Comparison of ENCODE assay signal across 12 cellular contexts in the genomic region with DNA sequence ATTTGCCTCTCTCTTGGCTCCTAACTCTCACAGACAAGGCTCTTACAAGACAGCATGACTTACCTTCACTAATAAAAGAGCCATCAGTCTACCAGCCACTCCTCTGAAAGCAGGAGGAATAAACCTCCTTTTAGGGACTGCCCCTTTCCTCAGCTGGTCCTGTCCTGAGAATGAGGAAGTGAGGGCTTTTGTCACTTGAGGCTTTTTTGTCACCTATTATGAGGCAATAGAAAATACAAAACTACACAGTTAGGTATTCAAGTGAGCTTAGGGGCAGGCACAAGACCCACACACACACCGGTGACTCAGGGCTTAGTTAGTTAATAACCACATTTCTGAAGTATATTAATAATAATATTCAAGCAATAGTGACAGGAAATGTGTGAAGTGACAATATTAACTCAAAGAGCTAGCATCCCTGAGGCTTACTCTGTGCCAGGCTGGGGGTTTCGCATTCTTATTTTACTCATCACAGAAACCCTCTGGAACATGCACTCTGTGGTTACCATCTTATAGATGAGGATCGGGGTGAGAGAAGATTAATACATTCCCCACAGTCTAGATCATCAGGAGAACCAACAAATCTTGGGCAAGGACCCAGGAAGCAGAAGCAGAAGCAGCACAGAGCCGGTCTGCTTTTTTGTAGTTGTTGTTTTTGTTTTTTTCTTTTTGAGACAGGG.
A peak's percentile ranks its signal among the peaks of the same experiment; 100 is the strongest.
DNase-seq lines count a peak whose midpoint lies in the region; ATAC-seq, FAIRE-seq and TF ChIP-seq lines count a peak whose summit lies in the region.
"Had no signal": no experiment of that assay in that cellular context is flagged by ENCODE, and none has a peak within 500 bp of the region (broad histone marks: within the 10 kb centered on the region; RNA-seq: fewer than 3 reads in every experiment).

No MANE protein-coding gene starts in this region.

- no peaks in the 10 kb centered on the region for H3K36me3 ChIP-seq in vagina
- H3K36me3 ChIP-seq: gastrocnemius medialis had no signal

- peak overlapping the region; percentile 60 for H3K4me3 Mint-ChIP-seq in Calu3 (ENCODE audit: low read depth, unreplicated experiment)
- no peak overlapping the region for H3K4me3 Mint-ChIP-seq in glutamatergic neuron (ENCODE audit: unreplicated experiment)
- H3K4me3 Mint-ChIP-seq: activated naive CD8-positive, alpha-beta T cell had no signal

- no peaks in the 10 kb centered on the region for H3K36me3 Mint-ChIP-seq in Calu3 (ENCODE audit: insufficient read depth, unreplicated experiment)
- H3K36me3 Mint-ChIP-seq in glutamatergic neuron (ENCODE audit: unreplicated experiment), result no peaks in the 10 kb centered on the region
- H3K36me3 Mint-ChIP-seq: activated naive CD8-positive, alpha-beta T cell had no signal

- H3K9me3 ChIP-seq in vagina, result no peaks in the 10 kb centered on the region
- H3K9me3 ChIP-seq: Caco-2, gastrocnemius medialis had no signal

- no peak overlapping the region for H3K4me3 ChIP-seq in vagina
- H3K4me3 ChIP-seq: gastrocnemius medialis had no signal

- ATAC-seq in HG02642 (IDR thresholded peaks at IDR 0.05; ENCODE audit: poor library complexity, unreplicated experiment), result peak; percentile 59
- no peak for ATAC-seq in HG02884 (IDR thresholded peaks at IDR 0.05; ENCODE audit: unreplicated experiment)
- ATAC-seq: gastrocnemius medialis had no signal

- no peaks in the 10 kb centered on the region for H3K4me1 ChIP-seq in vagina
- H3K4me1 ChIP-seq: Caco-2, gastrocnemius medialis had no signal

- FAIRE-seq in RCC 7860 (lab: Jason Lieb, UNC), result peak; percentile 92

- TF ChIP-seq CTCF in Calu3 (IDR thresholded peaks at IDR 0.05; ENCODE audit: unreplicated experiment) (no peak), glutamatergic neuron (IDR thresholded peaks at IDR 0.05; ENCODE audit: partially characterized antibody, unreplicated experiment) (no peak), vagina (IDR thresholded peaks at IDR 0.05) (no peak)

- H3K4me1 Mint-ChIP-seq in Calu3 (ENCODE audit: low read depth, unreplicated experiment) (peaks cover 10% of the 10 kb centered on the region), glutamatergic neuron (ENCODE audit: low read depth, unreplicated experiment) (peaks cover 62% of the 10 kb centered on the region)

- H3K27me3 Mint-ChIP-seq in Calu3 (ENCODE audit: unreplicated experiment) (no peaks in the 10 kb centered on the region), glutamatergic neuron (ENCODE audit: unreplicated experiment) (peaks cover 5% of the 10 kb centered on the region)
- H3K27me3 Mint-ChIP-seq: activated naive CD8-positive, alpha-beta T cell had no signal

- BruUV-seq in Calu3 (replicated peaks; lab: Mats Ljungman, UMichigan), result no TSS peak

- DNase-seq in Calu3 (peak; percentile 26), RCC 7860 (ENCODE audit: low spot score) (peak; percentile 94), glutamatergic neuron (no peak), vagina (ENCODE audit: extremely low spot score in 2 of 2) (no peak), COLO668 (lab: John Stamatoyannopoulos, UW; ENCODE audit: unreplicated experiment) (no peak)
- no peak for DNase-seq in stimulated activated naive CD4-positive, alpha-beta T cell treated with Interleukin-2 at 50 U/mL for 16 hours (lab: John Stamatoyannopoulos, UW)
- DNase-seq: Caco-2, gastrocnemius medialis, NCI-H774 had no signal

- H3K27ac Mint-ChIP-seq in Calu3 (ENCODE audit: unreplicated experiment) (peak overlapping the region; percentile 72), glutamatergic neuron (ENCODE audit: unreplicated experiment) (peak overlapping the region; percentile 95)
- H3K27ac Mint-ChIP-seq: activated naive CD8-positive, alpha-beta T cell had no signal

- CTCF ChIA-PET in Calu3 (lab: Charles Lee), result interaction anchor here (0.6 to 0.9 kb wide), 2 partner anchors 94 to 1131 kb away, joined by 3 read pairs; no protein-coding TSS in a partner anchor

- intact Hi-C loops in Calu3 (cut with micrococcal nuclease; ENCODE audit: unreplicated experiment), result loop anchor here (10.0 kb wide), 1 partner anchor 71 kb away; no protein-coding TSS in a partner anchor
- intact Hi-C loops in vagina (cut with DNase I), result no loop called here

- TF ChIP-seq POLR2A in vagina (IDR thresholded peaks at IDR 0.05), result no peak

- H3K27me3 ChIP-seq in vagina, result no peaks in the 10 kb centered on the region
- H3K27me3 ChIP-seq: gastrocnemius medialis had no signal

- H3K9me3 Mint-ChIP-seq in Calu3 (ENCODE audit: low read depth, unreplicated experiment) (no peaks in the 10 kb centered on the region), glutamatergic neuron (ENCODE audit: unreplicated experiment) (no peaks in the 10 kb centered on the region)

- H3K27ac ChIP-seq in vagina, result no peak overlapping the region
- H3K27ac ChIP-seq: gastrocnemius medialis had no signal

Comparison
In these comparisons a context has a peak if more than half of its experiments do, and no peak if none do; other contexts are left out.
1. DNase-seq: peak in Calu3 (single experiment) and RCC 7860 (single experiment); none in glutamatergic neuron (single experiment), vagina (0 of 2), COLO668 (single experiment) and stimulated activated naive CD4-positive, alpha-beta T cell treated with Interleukin-2 at 50 U/mL for 16 hours (single experiment).